8 cellular contexts compared by ENCODE assay signal in genomic region chr15:52735231-52736089, GRCh38. TPM values are rescaled to one million over a fixed set of nuclear protein-coding genes. Genes with fewer than 3 reads are reported as not detected.
DNase-seq lines count a peak whose midpoint lies in the region; ATAC-seq and TF ChIP-seq lines count a peak whose summit lies in the region.

No MANE protein-coding gene starts in this region.

- CTCF ChIA-PET in CD4-positive, alpha-beta T cell (lab: Charles Lee) = interaction anchor here (0.6 to 2.8 kb wide), 8 partner anchors 17 to 404 kb away, joined by 3 to 12 read pairs (median 3); no protein-coding TSS in a partner anchor
- CTCF ChIA-PET in naive thymus-derived CD4-positive, alpha-beta T cell (lab: Charles Lee) = interaction anchor here (0.6 to 7.2 kb wide), 9 partner anchors 12 to 478 kb away, joined by 3 to 113 read pairs (median 6); no protein-coding TSS in a partner anchor

- H3K4me3 ChIP-seq in epithelial cell of proximal tubule (ENCODE audit: low read depth, low read length) = no peak overlapping the region
- no peak overlapping the region for H3K4me3 ChIP-seq in naive thymus-derived CD4-positive, alpha-beta T cell (ENCODE audit: low read length)

- POLR2A ChIA-PET in CD4-positive, alpha-beta T cell (lab: Charles Lee) = interaction anchor here (1.0 to 1.2 kb wide), 2 partner anchors 58 to 502 kb away, joined by 3 to 5 read pairs; no protein-coding TSS in a partner anchor
- POLR2A ChIA-PET in naive thymus-derived CD4-positive, alpha-beta T cell (lab: Charles Lee) = interaction anchor here (1.0 to 1.8 kb wide), 3 partner anchors 53 to 479 kb away, joined by 3 to 4 read pairs (median 3); no protein-coding TSS in a partner anchor

- TF ChIP-seq CTCF in CD4-positive, alpha-beta T cell (IDR thresholded peaks at IDR 0.05) = peak; percentile 89
- peak; percentile 74 for TF ChIP-seq CTCF in epithelial cell of proximal tubule (conservative IDR thresholded peaks at IDR 0.05; ENCODE audit: low read depth, low read length)

- no peaks in the 10 kb centered on the region for H3K36me3 ChIP-seq in naive thymus-derived CD4-positive, alpha-beta T cell (ENCODE audit: control insufficient read depth in 2 of 3, insufficient read depth in 3 of 3, low read length in 3 of 3)

- no peak overlapping the region for H3K4me3 Mint-ChIP-seq in CD4-positive, alpha-beta T cell
- H3K4me3 Mint-ChIP-seq in naive thymus-derived CD4-positive, alpha-beta T cell = no peak overlapping the region

- peaks cover 2% of the 10 kb centered on the region for H3K4me1 Mint-ChIP-seq in CD4-positive, alpha-beta T cell (ENCODE audit: low read depth)
- H3K4me1 Mint-ChIP-seq in naive thymus-derived CD4-positive, alpha-beta T cell = peaks cover 0 to 25% (median 7%) of the 10 kb centered on the region in 7 donors

- no peaks in the 10 kb centered on the region for H3K9me3 ChIP-seq in CD4-positive, alpha-beta T cell (ENCODE audit: control insufficient read depth, low read length)
- no peaks in the 10 kb centered on the region for H3K9me3 ChIP-seq in naive thymus-derived CD4-positive, alpha-beta T cell (ENCODE audit: control insufficient read depth in 2 of 3, low read length in 3 of 3)

- DNase-seq in CD4-positive, alpha-beta T cell = peak; percentile 37 to 69 (median 54)
- DNase-seq in KBM-7 = peak; percentile 93
- peak; percentile 86 for DNase-seq in OCI-M1 (lab: John Stamatoyannopoulos, UW)
- peak; percentile 52 for DNase-seq in activated T-cell treated with anti-CD3 and anti-CD28 coated beads for 1 hour (ENCODE audit: low read depth)
- DNase-seq in epithelial cell of proximal tubule (ENCODE audit: low read depth) = peak; percentile 54
- peak; percentile 22 to 83 (median 73) for DNase-seq in naive thymus-derived CD4-positive, alpha-beta T cell
- peak; percentile 45 for DNase-seq in stimulated activated naive CD4-positive, alpha-beta T cell treated with Interleukin-2 at 50 U/mL for 16 hours (lab: John Stamatoyannopoulos, UW)

- H3K27me3 Mint-ChIP-seq in CD4-positive, alpha-beta T cell = peaks cover 4% of the 10 kb centered on the region
- peaks cover 0 to 12% (median 3%) of the 10 kb centered on the region in 5 donors for H3K27me3 Mint-ChIP-seq in naive thymus-derived CD4-positive, alpha-beta T cell

- intact Hi-C loops in CD4-positive, alpha-beta T cell (cut with DNase I, micrococcal nuclease) = loop anchor here (1.0 to 10.0 kb wide), 6 partner anchors 111 to 761 kb away; partner anchors contain the start of gene LEO1 (in 1 of the 2)
- intact Hi-C loops in naive thymus-derived CD4-positive, alpha-beta T cell (cut with micrococcal nuclease) = loop anchor here (1.0 to 10.0 kb wide), 9 partner anchors 57 to 479 kb away; partner anchors contain the start of genes ARPP19 (in 2 of the 2) and MYO5A (in 1 of the 2)

- in situ Hi-C loops in KBM-7 (cut with MboI; ENCODE audit: low pct_unique_long_range_greater_than_20kb, low sequenced_read_pairs) = loop anchor here (10.0 kb wide), 1 partner anchor 471 kb away; no protein-coding TSS in a partner anchor

- H3K9me3 Mint-ChIP-seq in CD4-positive, alpha-beta T cell = no peaks in the 10 kb centered on the region
- H3K9me3 Mint-ChIP-seq in naive thymus-derived CD4-positive, alpha-beta T cell = peaks cover 0 to 2% (median 0%) of the 10 kb centered on the region in 11 donors

- H3K27me3 ChIP-seq in CD4-positive, alpha-beta T cell (ENCODE audit: control insufficient read depth, insufficient read depth, low read length) = no peaks in the 10 kb centered on the region
- no peaks in the 10 kb centered on the region for H3K27me3 ChIP-seq in naive thymus-derived CD4-positive, alpha-beta T cell (ENCODE audit: control insufficient read depth in 2 of 2, insufficient read depth in 2 of 2, low read length in 2 of 2)

- H3K36me3 Mint-ChIP-seq in CD4-positive, alpha-beta T cell (ENCODE audit: low read depth) = no peaks in the 10 kb centered on the region
- H3K36me3 Mint-ChIP-seq in naive thymus-derived CD4-positive, alpha-beta T cell = no peaks in the 10 kb centered on the region

- H3K27ac ChIP-seq in CD4-positive, alpha-beta T cell (ENCODE audit: low read depth, low read length) = no peak overlapping the region
- H3K27ac ChIP-seq in naive thymus-derived CD4-positive, alpha-beta T cell (ENCODE audit: low read depth, low read length) = no peak overlapping the region

- H3K4me1 ChIP-seq in naive thymus-derived CD4-positive, alpha-beta T cell (ENCODE audit: control insufficient read depth in 2 of 2, insufficient read depth in 2 of 2, low read length in 2 of 2) = peaks cover under 1 to 4% of the 10 kb centered on the region in 2 donors

- no peak overlapping the region for H3K27ac Mint-ChIP-seq in CD4-positive, alpha-beta T cell
- peak overlapping the region in 3 of 9 donors; percentile 2 to 75 (median 55) for H3K27ac Mint-ChIP-seq in naive thymus-derived CD4-positive, alpha-beta T cell

- peak; percentile 95 for ATAC-seq in CD4-positive, alpha-beta T cell (ENCODE audit: poor library complexity)
- ATAC-seq in GM19467 (IDR thresholded peaks at IDR 0.05; ENCODE audit: unreplicated experiment) = peak; percentile 63
- peak; percentile 90 for ATAC-seq in naive thymus-derived CD4-positive, alpha-beta T cell

RNA-seq across cellular contexts. Expression of gene ONECUT1, which starts 54.7 kb away (rescaled TPM):
- total RNA-seq in CD4-positive, alpha-beta T cell = not detected
- not detected in 2 replicates for total RNA-seq in epithelial cell of proximal tubule
- not detected for total RNA-seq in naive thymus-derived CD4-positive, alpha-beta T cell
- not detected for polyA plus RNA-seq in naive thymus-derived CD4-positive, alpha-beta T cell

RNA-seq across cellular contexts. Expression of gene ATOSA, which starts 56.3 kb away (rescaled TPM):
- total RNA-seq in CD4-positive, alpha-beta T cell = 100 to 1,000 TPM; 137 TPM
- 5.3 and 5.4 TPM in 2 replicates for total RNA-seq in epithelial cell of proximal tubule
- total RNA-seq in naive thymus-derived CD4-positive, alpha-beta T cell = 100 to 1,000 TPM in 2 of 5 experiments, 10 to 100 TPM in 3; 35.1 to 117 (median 95.7) TPM
- polyA plus RNA-seq in naive thymus-derived CD4-positive, alpha-beta T cell = 1 to 10 TPM; 8.3 to 9.3 TPM
